Comparison of ENCODE assay signal across 2 cellular contexts in genomic region chr5:13990896-13991295, GRCh38.
TF ChIP-seq lines count a peak whose summit lies in the region.

No MANE protein-coding gene starts in this region.

TF ChIP-seq in IMR-90, 13 proteins besides CTCF, POLR2A, EP300 and RAD21:
- no peak for TF ChIP-seq USF2 (IDR thresholded peaks at IDR 0.05; ENCODE audit: low read depth, low read length)
- TF ChIP-seq MAFK (IDR thresholded peaks at IDR 0.05; ENCODE audit: low read depth, low read length), result no peak
- no peak for TF ChIP-seq ELK1 (IDR thresholded peaks at IDR 0.05; ENCODE audit: borderline replicate concordance, low read depth, low read length)
- no peak for TF ChIP-seq SMC3 (IDR thresholded peaks at IDR 0.05; ENCODE audit: low read depth, low read length)
- TF ChIP-seq NFE2L2 (IDR thresholded peaks at IDR 0.05; ENCODE audit: low read depth, low read length), result no peak
- no peak for TF ChIP-seq MXI1 (IDR thresholded peaks at IDR 0.05; ENCODE audit: borderline replicate concordance, low read depth, low read length)
- TF ChIP-seq RFX5 (IDR thresholded peaks at IDR 0.05; ENCODE audit: low read depth, low read length), result no peak
- TF ChIP-seq RCOR1 (IDR thresholded peaks at IDR 0.05; ENCODE audit: insufficient replicate concordance, low read length), result no peak
- TF ChIP-seq BHLHE40 (IDR thresholded peaks at IDR 0.05; ENCODE audit: low read depth, low read length), result no peak
- no peak for TF ChIP-seq MAZ (IDR thresholded peaks at IDR 0.05; ENCODE audit: borderline replicate concordance, low read depth, low read length)
- TF ChIP-seq CEBPB (IDR thresholded peaks at IDR 0.05; ENCODE audit: low read depth, low read length), result no peak
- TF ChIP-seq CHD1 (IDR thresholded peaks at IDR 0.05; ENCODE audit: low read depth, low read length), result no peak
TF ChIP-seq in IMR-90: peak in this region for 0.

TF ChIP-seq in endothelial cell of umbilical vein, 7 proteins besides CTCF, POLR2A, EP300 and RAD21:
- TF ChIP-seq FOS (IDR thresholded peaks at IDR 0.05; ENCODE audit: borderline replicate concordance, insufficient read depth, low read length) (no peak), MAX (IDR thresholded peaks at IDR 0.05; ENCODE audit: insufficient read depth, insufficient read length) (no peak), GATA2 (IDR thresholded peaks at IDR 0.05; ENCODE audit: insufficient read depth, insufficient read length, low read depth, low read length) (no peak), EZH2 (IDR thresholded peaks at IDR 0.05; ENCODE audit: borderline replicate concordance, low read depth, low read length, severe bottlenecking) (no peak), MYC (IDR thresholded peaks at IDR 0.05; ENCODE audit: low read depth, low read length) (no peak), JUN (IDR thresholded peaks at IDR 0.05; ENCODE audit: borderline replicate concordance, insufficient read depth, insufficient read length, low read depth) (no peak), POLR2AphosphoS5 (IDR thresholded peaks at IDR 0.05; ENCODE audit: insufficient read depth, low read depth, low read length) (no peak)
